ENCODE assay signal across 18 cellular contexts in the genomic region with DNA sequence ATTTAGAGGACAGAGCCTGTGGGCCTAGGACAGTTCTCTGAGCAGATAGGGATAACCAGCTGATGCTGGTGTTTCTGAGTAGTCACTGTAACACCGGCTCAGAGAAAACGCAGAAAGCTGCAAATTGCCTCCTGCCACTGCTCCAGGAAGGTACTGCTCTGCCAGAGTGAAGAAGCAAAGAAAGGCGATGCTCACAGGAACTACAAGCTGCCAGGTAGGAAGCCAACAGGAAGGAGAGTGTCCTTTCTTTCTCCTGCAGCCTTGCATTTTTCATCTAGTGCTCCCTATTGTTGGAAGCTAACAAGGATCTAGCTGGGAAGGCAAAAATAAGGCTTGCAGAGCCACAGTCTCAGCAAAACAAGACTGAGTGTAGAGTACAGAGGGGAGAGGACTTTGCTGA.
"Had no signal": no experiment of that assay in that cellular context is flagged by ENCODE, and none has a peak within 500 bp of the region (broad histone marks: within the 10 kb centered on the region; RNA-seq: fewer than 3 reads in every experiment).

No MANE protein-coding gene starts in this region.

- H3K4me3 ChIP-seq: lung, ovary, suprapubic skin, thyroid gland, upper lobe of left lung, uterus had no signal

- H3K9me3 ChIP-seq: ovary, suprapubic skin, thyroid gland, upper lobe of left lung, uterus had no signal

- H3K4me1 ChIP-seq: foreskin keratinocyte, suprapubic skin, thyroid gland, upper lobe of left lung, uterus had no signal

- H3K27me3 Mint-ChIP-seq: effector memory CD8-positive, alpha-beta T cell had no signal

- H3K4me1 Mint-ChIP-seq: naive thymus-derived CD8-positive, alpha-beta T cell had no signal

- H3K27ac ChIP-seq: foreskin keratinocyte, ovary, suprapubic skin, thyroid gland, upper lobe of left lung, uterus had no signal

- H3K27me3 ChIP-seq: foreskin keratinocyte, ovary, suprapubic skin, thyroid gland, upper lobe of left lung, uterus had no signal

- H3K36me3 Mint-ChIP-seq: naive thymus-derived CD8-positive, alpha-beta T cell had no signal

- ATAC-seq: effector memory CD8-positive, alpha-beta T cell; foreskin keratinocyte; left colon; left ventricle myocardium superior; naive thymus-derived CD8-positive, alpha-beta T cell; right cardiac atrium; stimulated activated naive CD8-positive, alpha-beta T cell treated with anti-CD3 and anti-CD28 coated beads, Interleukin-15, Interleukin-2, amounts not matched to agents 100 U/mL and 50 U/mL, for 24 hours had no signal

- DNase-seq: effector memory CD8-positive, alpha-beta T cell; erythroblast; foreskin keratinocyte; left colon; left ventricle myocardium superior; naive thymus-derived CD8-positive, alpha-beta T cell; nucleus accumbens; ovary; right cardiac atrium; small intestine; stimulated activated CD4-positive, alpha-beta T cell treated with anti-CD3 and anti-CD28 coated beads, Interleukin-12 subunit alpha, Interleukin-12 subunit beta, amount 100 ng/mL, for 4 hours; stimulated activated CD4-positive, alpha-beta T cell treated with anti-CD3 and anti-CD28 coated beads, Interleukin-2, amount 100 ng/mL, for 48 hours; stimulated activated naive CD8-positive, alpha-beta T cell treated with anti-CD3 and anti-CD28 coated beads, Interleukin-15, Interleukin-2, amounts not matched to agents 100 U/mL and 50 U/mL, for 24 hours; thyroid gland; upper lobe of left lung; uterus had no signal

- H3K36me3 ChIP-seq: ovary, suprapubic skin, thyroid gland, upper lobe of left lung, uterus had no signal

- H3K27ac Mint-ChIP-seq: effector memory CD8-positive, alpha-beta T cell; naive thymus-derived CD8-positive, alpha-beta T cell had no signal

- H3K4me3 Mint-ChIP-seq: effector memory CD8-positive, alpha-beta T cell; naive thymus-derived CD8-positive, alpha-beta T cell had no signal
